ENCODE assay signal across 1 cellular context in genomic region chrX:120309873-120310730, GRCh38.
TF ChIP-seq lines count a peak whose summit lies in the region.

No MANE protein-coding gene starts in this region.

TF ChIP-seq in GM23338, 12 proteins besides CTCF, POLR2A, EP300 and RAD21 (continued from another document):
- TF ChIP-seq, protein P1, sequence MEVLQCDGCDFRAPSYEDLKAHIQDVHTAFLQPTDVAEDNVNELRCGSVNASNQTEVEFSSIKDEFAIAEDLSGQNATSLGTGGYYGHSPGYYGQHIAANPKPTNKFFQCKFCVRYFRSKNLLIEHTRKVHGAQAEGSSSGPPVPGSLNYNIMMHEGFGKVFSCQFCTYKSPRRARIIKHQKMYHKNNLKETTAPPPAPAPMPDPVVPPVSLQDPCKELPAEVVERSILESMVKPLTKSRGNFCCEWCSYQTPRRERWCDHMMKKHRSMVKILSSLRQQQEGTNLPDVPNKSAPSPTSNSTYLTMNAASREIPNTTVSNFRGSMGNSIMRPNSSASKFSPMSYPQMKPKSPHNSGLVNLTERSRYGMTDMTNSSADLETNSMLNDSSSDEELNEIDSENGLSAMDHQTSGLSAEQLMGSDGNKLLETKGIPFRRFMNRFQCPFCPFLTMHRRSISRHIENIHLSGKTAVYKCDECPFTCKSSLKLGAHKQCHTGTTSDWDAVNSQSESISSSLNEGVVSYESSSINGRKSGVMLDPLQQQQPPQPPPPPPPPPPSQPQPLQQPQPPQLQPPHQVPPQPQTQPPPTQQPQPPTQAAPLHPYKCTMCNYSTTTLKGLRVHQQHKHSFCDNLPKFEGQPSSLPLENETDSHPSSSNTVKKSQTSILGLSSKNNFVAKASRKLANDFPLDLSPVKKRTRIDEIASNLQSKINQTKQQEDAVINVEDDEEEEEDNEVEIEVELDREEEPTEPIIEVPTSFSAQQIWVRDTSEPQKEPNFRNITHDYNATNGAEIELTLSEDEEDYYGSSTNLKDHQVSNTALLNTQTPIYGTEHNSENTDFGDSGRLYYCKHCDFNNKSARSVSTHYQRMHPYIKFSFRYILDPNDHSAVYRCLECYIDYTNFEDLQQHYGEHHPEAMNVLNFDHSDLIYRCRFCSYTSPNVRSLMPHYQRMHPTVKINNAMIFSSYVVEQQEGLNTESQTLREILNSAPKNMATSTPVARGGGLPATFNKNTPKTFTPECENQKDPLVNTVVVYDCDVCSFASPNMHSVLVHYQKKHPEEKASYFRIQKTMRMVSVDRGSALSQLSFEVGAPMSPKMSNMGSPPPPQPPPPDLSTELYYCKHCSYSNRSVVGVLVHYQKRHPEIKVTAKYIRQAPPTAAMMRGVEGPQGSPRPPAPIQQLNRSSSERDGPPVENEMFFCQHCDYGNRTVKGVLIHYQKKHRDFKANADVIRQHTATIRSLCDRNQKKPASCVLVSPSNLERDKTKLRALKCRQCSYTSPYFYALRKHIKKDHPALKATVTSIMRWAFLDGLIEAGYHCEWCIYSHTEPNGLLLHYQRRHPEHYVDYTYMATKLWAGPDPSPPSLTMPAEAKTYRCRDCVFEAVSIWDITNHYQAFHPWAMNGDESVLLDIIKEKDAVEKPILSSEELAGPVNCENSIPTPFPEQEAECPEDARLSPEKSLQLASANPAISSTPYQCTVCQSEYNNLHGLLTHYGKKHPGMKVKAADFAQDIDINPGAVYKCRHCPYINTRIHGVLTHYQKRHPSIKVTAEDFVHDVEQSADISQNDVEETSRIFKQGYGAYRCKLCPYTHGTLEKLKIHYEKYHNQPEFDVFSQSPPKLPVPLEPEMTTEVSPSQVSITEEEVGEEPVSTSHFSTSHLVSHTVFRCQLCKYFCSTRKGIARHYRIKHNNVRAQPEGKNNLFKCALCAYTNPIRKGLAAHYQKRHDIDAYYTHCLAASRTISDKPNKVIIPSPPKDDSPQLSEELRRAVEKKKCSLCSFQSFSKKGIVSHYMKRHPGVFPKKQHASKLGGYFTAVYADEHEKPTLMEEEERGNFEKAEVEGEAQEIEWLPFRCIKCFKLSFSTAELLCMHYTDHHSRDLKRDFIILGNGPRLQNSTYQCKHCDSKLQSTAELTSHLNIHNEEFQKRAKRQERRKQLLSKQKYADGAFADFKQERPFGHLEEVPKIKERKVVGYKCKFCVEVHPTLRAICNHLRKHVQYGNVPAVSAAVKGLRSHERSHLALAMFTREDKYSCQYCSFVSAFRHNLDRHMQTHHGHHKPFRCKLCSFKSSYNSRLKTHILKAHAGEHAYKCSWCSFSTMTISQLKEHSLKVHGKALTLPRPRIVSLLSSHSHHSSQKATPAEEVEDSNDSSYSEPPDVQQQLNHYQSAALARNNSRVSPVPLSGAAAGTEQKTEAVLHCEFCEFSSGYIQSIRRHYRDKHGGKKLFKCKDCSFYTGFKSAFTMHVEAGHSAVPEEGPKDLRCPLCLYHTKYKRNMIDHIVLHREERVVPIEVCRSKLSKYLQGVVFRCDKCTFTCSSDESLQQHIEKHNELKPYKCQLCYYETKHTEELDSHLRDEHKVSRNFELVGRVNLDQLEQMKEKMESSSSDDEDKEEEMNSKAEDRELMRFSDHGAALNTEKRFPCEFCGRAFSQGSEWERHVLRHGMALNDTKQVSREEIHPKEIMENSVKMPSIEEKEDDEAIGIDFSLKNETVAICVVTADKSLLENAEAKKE (CRISPR knock-in tag; IDR thresholded peaks at IDR 0.05): no peak
- TF ChIP-seq STAT1 (IDR thresholded peaks at IDR 0.05; ENCODE audit: unreplicated experiment) (no peak), ZNF331 (CRISPR knock-in tag; IDR thresholded peaks at IDR 0.05; ENCODE audit: low read depth) (no peak)
